ENCODE assay signal across 18 cellular contexts in the genomic region with DNA sequence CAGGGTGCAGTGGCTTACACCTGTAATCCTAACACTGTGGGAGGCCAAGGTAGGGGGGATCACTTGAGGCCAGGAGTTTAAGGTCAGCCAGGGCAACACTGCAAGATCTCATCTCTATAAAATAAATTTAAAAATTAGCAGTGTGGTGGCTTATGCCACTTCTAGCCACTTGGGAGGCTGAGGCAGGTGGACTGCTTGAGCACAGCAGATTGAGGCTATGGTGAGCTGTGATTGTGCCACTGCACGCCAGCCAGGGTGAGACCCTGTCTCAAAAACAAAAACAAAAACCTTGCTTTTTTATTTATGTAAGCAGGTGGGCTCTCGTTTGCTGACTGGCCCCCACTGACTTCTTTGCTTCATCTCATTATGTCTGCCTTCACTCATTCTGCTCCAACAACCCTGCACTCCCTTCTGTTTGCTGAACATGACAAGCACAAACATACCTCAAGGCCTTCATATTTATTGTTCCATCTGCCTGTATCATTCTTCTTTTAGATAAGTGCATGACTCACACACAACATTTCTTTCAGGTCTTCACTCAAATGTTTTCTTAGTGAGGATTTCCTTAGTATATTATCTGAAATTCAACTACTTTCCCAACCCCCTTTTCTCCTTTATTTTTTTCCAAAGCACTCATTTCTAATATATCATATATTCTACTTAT. TPM values are rescaled to one million over a fixed set of nuclear protein-coding genes. Genes with fewer than 3 reads are reported as not detected.
DNase-seq lines count a peak whose midpoint lies in the region; ATAC-seq and TF ChIP-seq lines count a peak whose summit lies in the region.
"Had no signal": no experiment of that assay in that cellular context is flagged by ENCODE, and none has a peak within 500 bp of the region (broad histone marks: within the 10 kb centered on the region; RNA-seq: fewer than 3 reads in every experiment).

No MANE protein-coding gene starts in this region.

- TF ChIP-seq CTCF in activated CD8-positive, alpha-beta T cell treated with anti-CD3 and anti-CD28 coated beads for 36 hours (IDR thresholded peaks at IDR 0.05), result no peak
- TF ChIP-seq CTCF in epithelial cell of esophagus (IDR thresholded peaks at IDR 0.05; ENCODE audit: insufficient read depth, low read depth, low read length, missing control alignments) (no peak), thyroid gland (IDR thresholded peaks at IDR 0.05) (no peak)

- 93 to 96% methylated on average over 2 of the region's 2 CpGs for WGBS in thyroid gland, 2 donors

- peak overlapping the region; percentile 53 for H3K27ac Mint-ChIP-seq in activated CD8-positive, alpha-beta T cell treated with anti-CD3 and anti-CD28 coated beads for 36 hours
- H3K27ac Mint-ChIP-seq in activated CD8-positive, alpha-beta T cell treated with anti-CD3 and anti-CD28 coated beads, Interleukin-2, amount 10 ng/mL, durations not matched to agents 7 days and 5 days, result no peak overlapping the region
- H3K27ac Mint-ChIP-seq: activated CD4-positive, alpha-beta T cell treated with anti-CD3 and anti-CD28 coated beads, Interleukin-2, amount 10 ng/mL, durations not matched to agents 7 days and 5 days; activated naive CD8-positive, alpha-beta T cell treated with anti-CD3 and anti-CD28 coated beads, Interleukin-2, amount 10 ng/mL, durations not matched to agents 7 days and 5 days; stimulated activated memory B cell treated with anti-CD40 and anti-IgM and Interleukin-4, amounts not matched to agents 10 μg/mL and 1 μg/mL and 100 μg/mL, for 72 hours had no signal

- CTCF ChIA-PET in activated CD8-positive, alpha-beta T cell treated with anti-CD3 and anti-CD28 coated beads for 36 hours (lab: Charles Lee), result no interaction called here
- CTCF ChIA-PET in activated CD8-positive, alpha-beta T cell treated with anti-CD3 and anti-CD28 coated beads, Interleukin-2, amount 10 ng/mL, durations not matched to agents 7 days and 5 days (lab: Charles Lee), result no interaction called here

- DNase-seq in activated CD8-positive, alpha-beta T cell treated with anti-CD3 and anti-CD28 coated beads for 36 hours, result no peak
- DNase-seq in activated CD8-positive, alpha-beta T cell treated with anti-CD3 and anti-CD28 coated beads, Interleukin-2, amount 10 ng/mL, durations not matched to agents 7 days and 5 days, result no peak
- DNase-seq in NCI-H69 (lab: John Stamatoyannopoulos, UW) (peak; percentile 24), epithelial cell of esophagus (ENCODE audit: low read depth) (peak; percentile 14), renal cortical epithelial cell (ENCODE audit: low read depth) (peak; percentile 9), thyroid gland (no peak), C1 segment of cervical spinal cord (lab: John Stamatoyannopoulos, UW) (no peak)
- DNase-seq: activated CD4-positive, alpha-beta T cell treated with anti-CD3 and anti-CD28 coated beads, Interleukin-2, amount 10 ng/mL, durations not matched to agents 7 days and 5 days; activated naive CD8-positive, alpha-beta T cell treated with anti-CD3 and anti-CD28 coated beads, Interleukin-2, amount 10 ng/mL, durations not matched to agents 7 days and 5 days; activated T-cell treated with anti-CD3 and anti-CD28 coated beads, Interleukin-2, amount 50 U/mL, for 4 hours; Calu3; colonic mucosa; HCEC 1CT; NCI-H1105; NCI-H345 had no signal

- POLR2A ChIA-PET in activated CD8-positive, alpha-beta T cell treated with anti-CD3 and anti-CD28 coated beads for 36 hours (lab: Charles Lee), result no interaction called here
- POLR2A ChIA-PET in activated CD8-positive, alpha-beta T cell treated with anti-CD3 and anti-CD28 coated beads, Interleukin-2, amount 10 ng/mL, durations not matched to agents 7 days and 5 days (lab: Charles Lee), result no interaction called here

- H3K36me3 ChIP-seq in thyroid gland, result peaks cover 52 to 59% of the 10 kb centered on the region in 2 donors
- H3K36me3 ChIP-seq: colonic mucosa had no signal

- peaks cover 35% of the 10 kb centered on the region for H3K36me3 Mint-ChIP-seq in activated CD8-positive, alpha-beta T cell treated with anti-CD3 and anti-CD28 coated beads for 36 hours (ENCODE audit: low read depth)
- peaks cover 53% of the 10 kb centered on the region for H3K36me3 Mint-ChIP-seq in activated CD8-positive, alpha-beta T cell treated with anti-CD3 and anti-CD28 coated beads, Interleukin-2, amount 10 ng/mL, durations not matched to agents 7 days and 5 days (ENCODE audit: low read depth)

- no peaks in the 10 kb centered on the region for H3K4me1 ChIP-seq in thyroid gland
- H3K4me1 ChIP-seq: colonic mucosa had no signal

- no peaks in the 10 kb centered on the region for H3K9me3 ChIP-seq in thyroid gland
- H3K9me3 ChIP-seq: colonic mucosa had no signal

- TF ChIP-seq POLR2A in thyroid gland (IDR thresholded peaks at IDR 0.05), result no peak

- no peaks in the 10 kb centered on the region for H3K4me1 Mint-ChIP-seq in activated CD8-positive, alpha-beta T cell treated with anti-CD3 and anti-CD28 coated beads for 36 hours (ENCODE audit: low read depth)
- H3K4me1 Mint-ChIP-seq in activated CD8-positive, alpha-beta T cell treated with anti-CD3 and anti-CD28 coated beads, Interleukin-2, amount 10 ng/mL, durations not matched to agents 7 days and 5 days (ENCODE audit: low read depth), result no peaks in the 10 kb centered on the region
- H3K4me1 Mint-ChIP-seq: activated CD4-positive, alpha-beta T cell treated with anti-CD3 and anti-CD28 coated beads, Interleukin-2, amount 10 ng/mL, durations not matched to agents 7 days and 5 days; activated naive CD8-positive, alpha-beta T cell treated with anti-CD3 and anti-CD28 coated beads, Interleukin-2, amount 10 ng/mL, durations not matched to agents 7 days and 5 days; stimulated activated memory B cell treated with anti-CD40 and anti-IgM and Interleukin-4, amounts not matched to agents 10 μg/mL and 1 μg/mL and 100 μg/mL, for 72 hours had no signal

- H3K27me3 Mint-ChIP-seq in activated CD8-positive, alpha-beta T cell treated with anti-CD3 and anti-CD28 coated beads for 36 hours, result no peaks in the 10 kb centered on the region
- no peaks in the 10 kb centered on the region for H3K27me3 Mint-ChIP-seq in activated CD8-positive, alpha-beta T cell treated with anti-CD3 and anti-CD28 coated beads, Interleukin-2, amount 10 ng/mL, durations not matched to agents 7 days and 5 days (ENCODE audit: low read depth)
- H3K27me3 Mint-ChIP-seq: activated CD4-positive, alpha-beta T cell treated with anti-CD3 and anti-CD28 coated beads, Interleukin-2, amount 10 ng/mL, durations not matched to agents 7 days and 5 days; activated naive CD8-positive, alpha-beta T cell treated with anti-CD3 and anti-CD28 coated beads, Interleukin-2, amount 10 ng/mL, durations not matched to agents 7 days and 5 days; stimulated activated memory B cell treated with anti-CD40 and anti-IgM and Interleukin-4, amounts not matched to agents 10 μg/mL and 1 μg/mL and 100 μg/mL, for 72 hours had no signal

- intact Hi-C loops in activated CD8-positive, alpha-beta T cell treated with anti-CD3 and anti-CD28 coated beads for 36 hours (cut with micrococcal nuclease), result no loop called here
- intact Hi-C loops in thyroid gland (cut with DNase I), result no loop called here

- no peak overlapping the region for H3K4me3 ChIP-seq in epithelial cell of esophagus (ENCODE audit: low read length)
- H3K4me3 ChIP-seq in thyroid gland (replicated peaks in 1 of 3), result no peak overlapping the region
- H3K4me3 ChIP-seq: colonic mucosa had no signal

- no peaks in the 10 kb centered on the region for H3K27me3 ChIP-seq in thyroid gland
- H3K27me3 ChIP-seq: colonic mucosa had no signal

- no peak overlapping the region for H3K27ac ChIP-seq in thyroid gland
- H3K27ac ChIP-seq: colonic mucosa had no signal

- no peaks in the 10 kb centered on the region for H3K9me3 Mint-ChIP-seq in activated CD8-positive, alpha-beta T cell treated with anti-CD3 and anti-CD28 coated beads for 36 hours
- H3K9me3 Mint-ChIP-seq in activated CD8-positive, alpha-beta T cell treated with anti-CD3 and anti-CD28 coated beads, Interleukin-2, amount 10 ng/mL, durations not matched to agents 7 days and 5 days (ENCODE audit: insufficient read depth), result no peaks in the 10 kb centered on the region
- H3K9me3 Mint-ChIP-seq: activated CD4-positive, alpha-beta T cell treated with anti-CD3 and anti-CD28 coated beads, Interleukin-2, amount 10 ng/mL, durations not matched to agents 7 days and 5 days; activated naive CD8-positive, alpha-beta T cell treated with anti-CD3 and anti-CD28 coated beads, Interleukin-2, amount 10 ng/mL, durations not matched to agents 7 days and 5 days; activated T-cell treated with anti-CD3 and anti-CD28 coated beads, Interleukin-2, amount 50 U/mL, for 4 hours; stimulated activated memory B cell treated with anti-CD40 and anti-IgM and Interleukin-4, amounts not matched to agents 10 μg/mL and 1 μg/mL and 100 μg/mL, for 72 hours had no signal

- no peak for ATAC-seq in activated CD8-positive, alpha-beta T cell treated with anti-CD3 and anti-CD28 coated beads for 36 hours
- ATAC-seq in activated CD8-positive, alpha-beta T cell treated with anti-CD3 and anti-CD28 coated beads, Interleukin-2, amount 10 ng/mL, durations not matched to agents 7 days and 5 days, result no peak
- no peak for ATAC-seq in GM21367 (IDR thresholded peaks at IDR 0.05; ENCODE audit: unreplicated experiment)
- ATAC-seq: activated T-cell treated with anti-CD3 and anti-CD28 coated beads, Interleukin-2, amount 50 U/mL, for 4 hours; esophagus mucosa; stimulated activated memory B cell treated with anti-CD40 and anti-IgM and Interleukin-4, amounts not matched to agents 10 μg/mL and 1 μg/mL and 100 μg/mL, for 72 hours had no signal

- no peak overlapping the region for H3K4me3 Mint-ChIP-seq in activated CD8-positive, alpha-beta T cell treated with anti-CD3 and anti-CD28 coated beads for 36 hours
- H3K4me3 Mint-ChIP-seq in activated CD8-positive, alpha-beta T cell treated with anti-CD3 and anti-CD28 coated beads, Interleukin-2, amount 10 ng/mL, durations not matched to agents 7 days and 5 days, result no peak overlapping the region
- H3K4me3 Mint-ChIP-seq: activated CD4-positive, alpha-beta T cell treated with anti-CD3 and anti-CD28 coated beads, Interleukin-2, amount 10 ng/mL, durations not matched to agents 7 days and 5 days; activated naive CD8-positive, alpha-beta T cell treated with anti-CD3 and anti-CD28 coated beads, Interleukin-2, amount 10 ng/mL, durations not matched to agents 7 days and 5 days; activated T-cell treated with anti-CD3 and anti-CD28 coated beads, Interleukin-2, amount 50 U/mL, for 4 hours; stimulated activated memory B cell treated with anti-CD40 and anti-IgM and Interleukin-4, amounts not matched to agents 10 μg/mL and 1 μg/mL and 100 μg/mL, for 72 hours had no signal

RNA-seq across cellular contexts. Expression of gene CLNS1A, which starts 32.4 kb away (rescaled TPM):
- total RNA-seq in activated CD8-positive, alpha-beta T cell treated with anti-CD3 and anti-CD28 coated beads for 36 hours, result 100 to 1,000 TPM; 186 to 189 TPM
- total RNA-seq in activated CD8-positive, alpha-beta T cell treated with anti-CD3 and anti-CD28 coated beads, Interleukin-2, amount 10 ng/mL, durations not matched to agents 7 days and 5 days, result 100 to 1,000 TPM in 1 of 2 experiments, 10 to 100 TPM in 1; 99.9 to 103 TPM
- total RNA-seq in renal cortical epithelial cell (132 and 183 TPM in 2 replicates), thyroid gland (100 to 1,000 TPM in 1 of 4 donors, 10 to 100 TPM in 3; 78.9 to 118 (median 90.7) TPM)

Comparison
In these comparisons a context has a peak if more than half of its experiments do, and no peak if none do; other contexts are left out.
1. DNase-seq: peak in NCI-H69 (single experiment), epithelial cell of esophagus (single experiment) and renal cortical epithelial cell (single experiment); none in activated CD8-positive, alpha-beta T cell treated with anti-CD3 and anti-CD28 coated beads for 36 hours (single experiment), activated CD8-positive, alpha-beta T cell treated with anti-CD3 and anti-CD28 coated beads, Interleukin-2, amount 10 ng/mL, durations not matched to agents 7 days and 5 days (single experiment), thyroid gland (0 of 2) and C1 segment of cervical spinal cord (0 of 14).